In genomic region chr6:142810952-142811514, GRCh38 we compare ENCODE assay signal across 13 cellular contexts.
A peak's percentile ranks its signal among the peaks of the same experiment; 100 is the strongest.
DNase-seq lines count a peak whose midpoint lies in the region; ATAC-seq and TF ChIP-seq lines count a peak whose summit lies in the region.
"Had no signal": no experiment of that assay in that cellular context is flagged by ENCODE, and none has a peak within 500 bp of the region (broad histone marks: within the 10 kb centered on the region; RNA-seq: fewer than 3 reads in every experiment).

No MANE protein-coding gene starts in this region.

- no peaks in the 10 kb centered on the region for H3K27me3 ChIP-seq in CD4-positive, alpha-beta memory T cell (ENCODE audit: insufficient read depth, low read length)
- H3K27me3 ChIP-seq in hepatocyte, result no peaks in the 10 kb centered on the region
- H3K27me3 ChIP-seq in trophoblast cell (ENCODE audit: insufficient read depth, low read length), result no peaks in the 10 kb centered on the region

- H4K91ac ChIP-seq in trophoblast cell (ENCODE audit: low read depth, low read length), result no peak overlapping the region

- H3K4me3 ChIP-seq in CD4-positive, alpha-beta memory T cell (ENCODE audit: low read length in 2 of 2), result no peak overlapping the region
- H3K4me3 ChIP-seq in WI38 (ENCODE audit: low read depth, low read length), result peak overlapping the region; percentile 41; the same call in 1 of the 2 replicates
- no peak overlapping the region for H3K4me3 ChIP-seq in hepatocyte
- no peak overlapping the region for H3K4me3 ChIP-seq in trophoblast cell (ENCODE audit: low read depth, low read length)

- H3K4me3 Mint-ChIP-seq in CD4-positive, alpha-beta memory T cell, result peak overlapping the region in 7 of 8 donors; percentile 4 to 85 (median 61)

- H3K9me3 ChIP-seq in CD4-positive, alpha-beta memory T cell (ENCODE audit: control insufficient read depth in 1 of 2, low read length in 2 of 2), result no peaks in the 10 kb centered on the region
- H3K9me3 ChIP-seq in hepatocyte (ENCODE audit: low read depth) (no peaks in the 10 kb centered on the region), trophoblast cell (ENCODE audit: insufficient read depth, low read depth, low read length) (no peaks in the 10 kb centered on the region)

- H2BK12ac ChIP-seq in trophoblast cell (ENCODE audit: low read length), result no peak overlapping the region

- no peak overlapping the region for H3K4ac ChIP-seq in trophoblast cell (ENCODE audit: low read depth, low read length)

- peaks cover 78% of the 10 kb centered on the region for H3K4me1 ChIP-seq in CD4-positive, alpha-beta memory T cell (ENCODE audit: insufficient read depth, low read length)
- H3K4me1 ChIP-seq in hepatocyte (ENCODE audit: insufficient read depth) (no peaks in the 10 kb centered on the region), trophoblast cell (ENCODE audit: control insufficient read depth in 1 of 2, insufficient read depth in 2 of 2, low read length in 2 of 2) (no peaks in the 10 kb centered on the region)

- H3K4me1 Mint-ChIP-seq in CD4-positive, alpha-beta memory T cell, result peaks cover 75 to 88% (median 79%) of the 10 kb centered on the region in 4 donors

- H3K14ac ChIP-seq in trophoblast cell (ENCODE audit: low read length), result no peak overlapping the region

- ATAC-seq in GM19463 (IDR thresholded peaks at IDR 0.05; ENCODE audit: unreplicated experiment), result peak; percentile 50
- ATAC-seq: left colon had no signal

- no peaks in the 10 kb centered on the region for H3K27me3 Mint-ChIP-seq in CD4-positive, alpha-beta memory T cell

- H3K27ac Mint-ChIP-seq in CD4-positive, alpha-beta memory T cell, result peak overlapping the region; percentile 34 to 81 (median 69)

- POLR2A ChIA-PET in CD4-positive, alpha-beta memory T cell (lab: Charles Lee; ENCODE audit: partially characterized antibody), result interaction anchor here (0.6 to 1.8 kb wide), 7 partner anchors 21 to 1539 kb away, joined by 3 to 5 read pairs (median 3); no protein-coding TSS in a partner anchor

- no peak overlapping the region for H2BK5ac ChIP-seq in trophoblast cell (ENCODE audit: low read depth, low read length, poor library complexity)

- no peaks in the 10 kb centered on the region for H3K79me1 ChIP-seq in trophoblast cell (ENCODE audit: low read length)

- H3K79me2 ChIP-seq in hepatocyte (no peaks in the 10 kb centered on the region), trophoblast cell (ENCODE audit: control insufficient read depth, insufficient read depth, low read length, poor library complexity) (no peaks in the 10 kb centered on the region)

- no peaks in the 10 kb centered on the region for H3K9me2 ChIP-seq in hepatocyte (replicated peaks; ENCODE audit: insufficient read depth)

- no peak overlapping the region for H2AK5ac ChIP-seq in trophoblast cell (ENCODE audit: low read length)

- 67% methylated on average over 6 of the region's 6 CpGs for WGBS in hepatocyte (ENCODE audit: low lambda C conversion rate, missing lambda C conversion rate)
- no CpG with 5 or more reads among the region's 6 CpGs for WGBS in trophoblast cell (ENCODE audit: extremely low coverage, insufficient coverage, insufficient read length)

- DNase-seq in CD4-positive, alpha-beta memory T cell, result peak in 2 of 5 donors; percentile 37 to 47
- DNase-seq in hepatocyte (ENCODE audit: low spot score), result no peak
- no peak for DNase-seq in HUDEP-2 (lab: John Stamatoyannopoulos, UW; ENCODE audit: unreplicated experiment in 76 of 76)
- no peak for DNase-seq in trophoblast cell
- no peak for DNase-seq in NCI-H146 (lab: John Stamatoyannopoulos, UW)
- DNase-seq in NCI-H1092 (lab: John Stamatoyannopoulos, UW), result no peak
- DNase-seq: Calu3; left colon; NCI-H2081; stimulated activated CD4-positive, alpha-beta T cell treated with anti-CD3 and anti-CD28 coated beads, Interleukin-2, amount 100 ng/mL, for 24 hours had no signal

- intact Hi-C loops in CD4-positive, alpha-beta memory T cell (cut with micrococcal nuclease), result no loop called here

- no peak overlapping the region for H3K9ac ChIP-seq in trophoblast cell (ENCODE audit: low read length)

- TF ChIP-seq CTCF in WI38 (IDR thresholded peaks at IDR 0.05; ENCODE audit: low read depth, low read length), result no peak
- TF ChIP-seq CTCF in hepatocyte (IDR thresholded peaks at IDR 0.05; ENCODE audit: poor library complexity), result no peak

- H3K9me3 Mint-ChIP-seq in CD4-positive, alpha-beta memory T cell, result no peaks in the 10 kb centered on the region

- H3K27ac ChIP-seq in CD4-positive, alpha-beta memory T cell (ENCODE audit: low read depth, low read length), result no peak overlapping the region
- peak overlapping the region; percentile 21 for H3K27ac ChIP-seq in hepatocyte
- no peak overlapping the region for H3K27ac ChIP-seq in trophoblast cell (ENCODE audit: low read depth, low read length)
- H3K27ac ChIP-seq: RWPE1 had no signal

- H4K8ac ChIP-seq in trophoblast cell (ENCODE audit: low read depth, low read length), result no peak overlapping the region

- H3K18ac ChIP-seq in trophoblast cell (ENCODE audit: low read length), result no peak overlapping the region

- H3K4me2 ChIP-seq in hepatocyte (no peak overlapping the region), trophoblast cell (ENCODE audit: low read length) (no peak overlapping the region)

- H3K23ac ChIP-seq in trophoblast cell (ENCODE audit: low read length), result no peak overlapping the region

- peaks cover 41 to 50% of the 10 kb centered on the region in 2 donors for H3K36me3 Mint-ChIP-seq in CD4-positive, alpha-beta memory T cell

- H4K20me1 ChIP-seq in hepatocyte (ENCODE audit: insufficient read depth, poor library complexity, severe bottlenecking), result no peaks in the 10 kb centered on the region

- H4K12ac ChIP-seq in trophoblast cell (ENCODE audit: low read depth, low read length), result no peak overlapping the region

- no peaks in the 10 kb centered on the region for H3K36me3 ChIP-seq in CD4-positive, alpha-beta memory T cell (ENCODE audit: insufficient read depth, low read length)
- H3K36me3 ChIP-seq in hepatocyte (replicated peaks; ENCODE audit: insufficient read depth, low read depth) (no peaks in the 10 kb centered on the region), trophoblast cell (ENCODE audit: control insufficient read depth in 1 of 2, insufficient read depth in 2 of 2, low read length in 2 of 2) (no peaks in the 10 kb centered on the region)

- H2BK120ac ChIP-seq in trophoblast cell (ENCODE audit: insufficient read depth, low read length, poor library complexity), result no peak overlapping the region

- H2AFZ ChIP-seq in hepatocyte (no peak overlapping the region), trophoblast cell (ENCODE audit: insufficient read depth, low read length, poor library complexity) (no peak overlapping the region)

- CTCF ChIA-PET in CD4-positive, alpha-beta memory T cell (lab: Charles Lee; ENCODE audit: partially characterized antibody), result interaction anchor here (1.1 to 1.5 kb wide), 2 partner anchors 10 to 32 kb away, joined by 5 to 6 read pairs; no protein-coding TSS in a partner anchor
